In genomic region chr10:108454793-108455192, GRCh38 we compare ENCODE assay signal across 28 cellular contexts.
A peak's percentile ranks its signal among the peaks of the same experiment; 100 is the strongest.
DNase-seq lines count a peak whose midpoint lies in the region; ATAC-seq and TF ChIP-seq lines count a peak whose summit lies in the region.
"Had no signal": no experiment of that assay in that cellular context is flagged by ENCODE, and none has a peak within 500 bp of the region (broad histone marks: within the 10 kb centered on the region; RNA-seq: fewer than 3 reads in every experiment).

No MANE protein-coding gene starts in this region.

- H3K27ac Mint-ChIP-seq in MCF 10A (ENCODE audit: low read depth, unreplicated experiment), result no peak overlapping the region
- H3K27ac Mint-ChIP-seq: activated CD4-positive, alpha-beta memory T cell treated with anti-CD3 and anti-CD28 coated beads for 36 hours; activated naive CD4-positive, alpha-beta T cell treated with anti-CD3 and anti-CD28 coated beads, Interleukin-2, amount 10 ng/mL, durations not matched to agents 7 days and 5 days; activated T-helper 1 cell treated with anti-CD3 and anti-CD28 coated beads, Interleukin-12 subunit alpha, Interleukin-12 subunit beta, Interleukin-2, Interleukin-4 antibody, amounts not matched to agents 30 ng/mL and 10 ng/mL and 1 ng/mL, durations not matched to agents 14 hours and 24 hours and 36 hours; IgD-negative memory B cell; progenitor cell of endocrine pancreas; stimulated activated naive B cell treated with anti-CD40 and anti-IgM and Interleukin-4, amounts not matched to agents 10 μg/mL and 1 μg/mL and 100 μg/mL, for 72 hours had no signal

- no peak for DNase-seq in breast epithelium (ENCODE audit: low spot score in 2 of 2)
- no peak for DNase-seq in MCF 10A (ENCODE audit: unreplicated experiment)
- peak; percentile 4 for DNase-seq in amniotic stem cell (lab: John Stamatoyannopoulos, UW)
- DNase-seq in fibroblast of villous mesenchyme (ENCODE audit: low read depth), result peak; percentile 30
- DNase-seq in activated CD4-positive, alpha-beta T cell treated with anti-CD3 and anti-CD28 coated beads for 4 hours, result no peak
- no peak for DNase-seq in COR-L47 (lab: John Stamatoyannopoulos, UW)
- DNase-seq in inferior parietal cortex (ENCODE audit: extremely low spot score), result no peak
- DNase-seq: activated CD4-positive, alpha-beta memory T cell treated with anti-CD3 and anti-CD28 coated beads for 36 hours; activated CD4-positive, CD25-positive, alpha-beta regulatory T cell; activated CD8-positive, alpha-beta memory T cell treated with anti-CD3 and anti-CD28 coated beads, Interleukin-2, amount 50 U/mL, for 4 hours; activated naive CD4-positive, alpha-beta T cell treated with anti-CD3 and anti-CD28 coated beads, Interleukin-2, amount 10 ng/mL, durations not matched to agents 7 days and 5 days; amygdala; effector CD8-positive, alpha-beta T cell; GOT3; left lung; NCI-H1048; NCI-H1694 treated with DMSO at 0.1 percent for 48 hours; NCI-H526; Peyer's patch; right lobe of liver; stimulated activated naive B cell treated with anti-CD40 and anti-IgM and Interleukin-4, amounts not matched to agents 10 μg/mL and 1 μg/mL and 100 μg/mL, for 72 hours had no signal

- no peaks in the 10 kb centered on the region for H3K36me3 Mint-ChIP-seq in MCF 10A (ENCODE audit: insufficient read depth, unreplicated experiment)
- H3K36me3 Mint-ChIP-seq: activated CD4-positive, alpha-beta memory T cell treated with anti-CD3 and anti-CD28 coated beads for 36 hours; activated naive CD4-positive, alpha-beta T cell treated with anti-CD3 and anti-CD28 coated beads, Interleukin-2, amount 10 ng/mL, durations not matched to agents 7 days and 5 days; IgD-negative memory B cell; stimulated activated naive B cell treated with anti-CD40 and anti-IgM and Interleukin-4, amounts not matched to agents 10 μg/mL and 1 μg/mL and 100 μg/mL, for 72 hours had no signal

- no peaks in the 10 kb centered on the region for H3K9me3 Mint-ChIP-seq in MCF 10A (ENCODE audit: unreplicated experiment)
- H3K9me3 Mint-ChIP-seq: activated T-helper 1 cell treated with anti-CD3 and anti-CD28 coated beads, Interleukin-12 subunit alpha, Interleukin-12 subunit beta, Interleukin-2, Interleukin-4 antibody, amounts not matched to agents 30 ng/mL and 10 ng/mL and 1 ng/mL, durations not matched to agents 14 hours and 24 hours and 36 hours had no signal

- H3K4me1 Mint-ChIP-seq in MCF 10A (ENCODE audit: insufficient read depth, unreplicated experiment), result no peaks in the 10 kb centered on the region
- H3K4me1 Mint-ChIP-seq: activated naive CD4-positive, alpha-beta T cell treated with anti-CD3 and anti-CD28 coated beads, Interleukin-2, amount 10 ng/mL, durations not matched to agents 7 days and 5 days; stimulated activated naive B cell treated with anti-CD40 and anti-IgM and Interleukin-4, amounts not matched to agents 10 μg/mL and 1 μg/mL and 100 μg/mL, for 72 hours had no signal

- TF ChIP-seq POLR2A in breast epithelium (IDR thresholded peaks at IDR 0.05), result no peak

- peak overlapping the region; percentile 38 to 81 for H3K27ac ChIP-seq in breast epithelium
- H3K27ac ChIP-seq: 22Rv1, C4-2B, left lung, neutrophil, Peyer's patch, right lobe of liver had no signal

- H3K9me3 ChIP-seq in breast epithelium, result no peaks in the 10 kb centered on the region
- H3K9me3 ChIP-seq: left lung, neutrophil, Peyer's patch, right lobe of liver had no signal

- no peak for TF ChIP-seq CTCF in breast epithelium (IDR thresholded peaks at IDR 0.05)
- TF ChIP-seq CTCF in MCF 10A (IDR thresholded peaks at IDR 0.05; ENCODE audit: unreplicated experiment), result no peak
- TF ChIP-seq CTCF in fibroblast of villous mesenchyme (IDR thresholded peaks at IDR 0.05; ENCODE audit: insufficient read depth, low read depth, low read length), result no peak

- no peaks in the 10 kb centered on the region for H3K27me3 Mint-ChIP-seq in MCF 10A (ENCODE audit: insufficient read depth, unreplicated experiment)
- H3K27me3 Mint-ChIP-seq: activated CD4-positive, alpha-beta memory T cell treated with anti-CD3 and anti-CD28 coated beads for 36 hours; activated naive CD4-positive, alpha-beta T cell treated with anti-CD3 and anti-CD28 coated beads, Interleukin-2, amount 10 ng/mL, durations not matched to agents 7 days and 5 days; IgD-negative memory B cell; progenitor cell of endocrine pancreas; stimulated activated naive B cell treated with anti-CD40 and anti-IgM and Interleukin-4, amounts not matched to agents 10 μg/mL and 1 μg/mL and 100 μg/mL, for 72 hours had no signal

- POLR2A ChIA-PET in MCF 10A (lab: Yijun Ruan, JAX), result no interaction called here

- CTCF ChIA-PET in MCF 10A (lab: Yijun Ruan, JAX), result no interaction called here

- no peaks in the 10 kb centered on the region for H3K4me1 ChIP-seq in breast epithelium
- H3K4me1 ChIP-seq: left lung, Peyer's patch, right lobe of liver had no signal

- H3K4me3 Mint-ChIP-seq in MCF 10A (ENCODE audit: unreplicated experiment), result no peak overlapping the region
- H3K4me3 Mint-ChIP-seq: activated CD4-positive, alpha-beta memory T cell treated with anti-CD3 and anti-CD28 coated beads for 36 hours; activated naive CD4-positive, alpha-beta T cell treated with anti-CD3 and anti-CD28 coated beads, Interleukin-2, amount 10 ng/mL, durations not matched to agents 7 days and 5 days; activated T-helper 1 cell treated with anti-CD3 and anti-CD28 coated beads, Interleukin-12 subunit alpha, Interleukin-12 subunit beta, Interleukin-2, Interleukin-4 antibody, amounts not matched to agents 30 ng/mL and 10 ng/mL and 1 ng/mL, durations not matched to agents 14 hours and 24 hours and 36 hours; IgD-negative memory B cell; stimulated activated naive B cell treated with anti-CD40 and anti-IgM and Interleukin-4, amounts not matched to agents 10 μg/mL and 1 μg/mL and 100 μg/mL, for 72 hours had no signal

- ATAC-seq in HG02678 (IDR thresholded peaks at IDR 0.05; ENCODE audit: unreplicated experiment), result no peak
- ATAC-seq: left lung; right lobe of liver; stimulated activated naive B cell treated with anti-CD40 and anti-IgM and Interleukin-4, amounts not matched to agents 10 μg/mL and 1 μg/mL and 100 μg/mL, for 72 hours had no signal

- H3K4me3 ChIP-seq in breast epithelium (no peak overlapping the region), fibroblast of villous mesenchyme (ENCODE audit: low read depth, low read length) (no peak overlapping the region)
- H3K4me3 ChIP-seq: left lung, Peyer's patch, right lobe of liver had no signal

- no peaks in the 10 kb centered on the region for H3K27me3 ChIP-seq in breast epithelium
- H3K27me3 ChIP-seq: left lung, neutrophil, Peyer's patch, right lobe of liver had no signal

- H3K36me3 ChIP-seq in breast epithelium, result no peaks in the 10 kb centered on the region
- H3K36me3 ChIP-seq: left lung, neutrophil, Peyer's patch, right lobe of liver had no signal

- intact Hi-C loops in breast epithelium (cut with DNase I; ENCODE audit: low total_unique reads) (no loop called here), MCF 10A (cut with micrococcal nuclease) (no loop called here)

- no TSS peak for BruUV-seq in MCF 10A (replicated peaks; lab: Mats Ljungman, UMichigan)

Comparison
In these comparisons a context has a peak if more than half of its experiments do, and no peak if none do; other contexts are left out.
1. DNase-seq: peak in amniotic stem cell (single experiment) and fibroblast of villous mesenchyme (single experiment); none in breast epithelium (0 of 2), MCF 10A (single experiment), activated CD4-positive, alpha-beta T cell treated with anti-CD3 and anti-CD28 coated beads for 4 hours (0 of 2), COR-L47 (single experiment) and inferior parietal cortex (single experiment).